In genomic region chr5:74869414-74869813, GRCh38 we compare ENCODE assay signal across 1 cellular context.
A peak's percentile ranks its signal among the peaks of the same experiment; 100 is the strongest.
TF ChIP-seq lines count a peak whose summit lies in the region.
"Not testable (repeated sequence)": the region's sequence is repeated elsewhere in the genome, so short reads cannot be mapped to it uniquely, and the experiment has no call there.

No MANE protein-coding gene starts in this region.

TF ChIP-seq in HepG2, 621 proteins besides CTCF, POLR2A, EP300 and RAD21:
- TF ChIP-seq, protein P1, sequence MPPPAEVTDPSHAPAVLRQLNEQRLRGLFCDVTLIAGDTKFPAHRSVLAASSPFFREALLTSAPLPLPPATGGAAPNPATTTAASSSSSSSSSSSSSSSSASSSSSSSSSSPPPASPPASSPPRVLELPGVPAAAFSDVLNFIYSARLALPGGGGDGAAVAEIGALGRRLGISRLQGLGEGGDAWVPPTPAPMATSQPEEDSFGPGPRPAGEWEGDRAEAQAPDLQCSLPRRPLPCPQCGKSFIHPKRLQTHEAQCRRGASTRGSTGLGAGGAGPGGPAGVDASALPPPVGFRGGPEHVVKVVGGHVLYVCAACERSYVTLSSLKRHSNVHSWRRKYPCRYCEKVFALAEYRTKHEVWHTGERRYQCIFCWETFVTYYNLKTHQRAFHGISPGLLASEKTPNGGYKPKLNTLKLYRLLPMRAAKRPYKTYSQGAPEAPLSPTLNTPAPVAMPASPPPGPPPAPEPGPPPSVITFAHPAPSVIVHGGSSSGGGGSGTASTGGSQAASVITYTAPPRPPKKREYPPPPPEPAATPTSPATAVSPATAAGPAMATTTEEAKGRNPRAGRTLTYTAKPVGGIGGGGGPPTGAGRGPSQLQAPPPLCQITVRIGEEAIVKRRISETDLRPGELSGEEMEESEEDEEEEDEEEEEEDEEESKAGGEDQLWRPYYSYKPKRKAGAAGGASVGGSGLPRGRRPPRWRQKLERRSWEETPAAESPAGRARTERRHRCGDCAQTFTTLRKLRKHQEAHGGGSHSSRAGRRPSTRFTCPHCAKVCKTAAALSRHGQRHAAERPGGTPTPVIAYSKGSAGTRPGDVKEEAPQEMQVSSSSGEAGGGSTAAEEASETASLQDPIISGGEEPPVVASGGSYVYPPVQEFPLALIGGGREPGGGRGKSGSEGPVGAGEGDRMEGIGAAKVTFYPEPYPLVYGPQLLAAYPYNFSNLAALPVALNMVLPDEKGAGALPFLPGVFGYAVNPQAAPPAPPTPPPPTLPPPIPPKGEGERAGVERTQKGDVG (CRISPR knock-in tag; IDR thresholded peaks at IDR 0.05; ENCODE audit: borderline replicate concordance) = peak; percentile 88; the same call in 1 of the 2 replicates
- TF ChIP-seq TP53 (CRISPR knock-in tag; conservative IDR thresholded peaks at IDR 0.05) (peak; percentile 90), ZBTB38 (CRISPR knock-in tag; IDR thresholded peaks at IDR 0.05) (peak; percentile 97), ZNF607 (CRISPR knock-in tag; IDR thresholded peaks at IDR 0.05; ENCODE audit: borderline replicate concordance) (0 out of 2 replicates have a peak, but pooled peaks have one; percentile 25), ZNF501 (CRISPR knock-in tag; IDR thresholded peaks at IDR 0.05) (0 out of 2 replicates have a peak, but pooled peaks have one; percentile 34), ZMYM4 (CRISPR knock-in tag; IDR thresholded peaks at IDR 0.05) (peak; percentile 42; the same call in 1 of the 2 replicates), SOX13 (CRISPR knock-in tag; conservative IDR thresholded peaks at IDR 0.05 in 1 of 2, IDR thresholded peaks at IDR 0.05 in 1 of 2) (0 out of 4 replicates have a peak, but pooled peaks of 1 of the 2 experiments have one; percentile 12), ZNF687 (CRISPR knock-in tag; IDR thresholded peaks at IDR 0.05) (peak; percentile 46)
- TF ChIP-seq, protein P2, sequence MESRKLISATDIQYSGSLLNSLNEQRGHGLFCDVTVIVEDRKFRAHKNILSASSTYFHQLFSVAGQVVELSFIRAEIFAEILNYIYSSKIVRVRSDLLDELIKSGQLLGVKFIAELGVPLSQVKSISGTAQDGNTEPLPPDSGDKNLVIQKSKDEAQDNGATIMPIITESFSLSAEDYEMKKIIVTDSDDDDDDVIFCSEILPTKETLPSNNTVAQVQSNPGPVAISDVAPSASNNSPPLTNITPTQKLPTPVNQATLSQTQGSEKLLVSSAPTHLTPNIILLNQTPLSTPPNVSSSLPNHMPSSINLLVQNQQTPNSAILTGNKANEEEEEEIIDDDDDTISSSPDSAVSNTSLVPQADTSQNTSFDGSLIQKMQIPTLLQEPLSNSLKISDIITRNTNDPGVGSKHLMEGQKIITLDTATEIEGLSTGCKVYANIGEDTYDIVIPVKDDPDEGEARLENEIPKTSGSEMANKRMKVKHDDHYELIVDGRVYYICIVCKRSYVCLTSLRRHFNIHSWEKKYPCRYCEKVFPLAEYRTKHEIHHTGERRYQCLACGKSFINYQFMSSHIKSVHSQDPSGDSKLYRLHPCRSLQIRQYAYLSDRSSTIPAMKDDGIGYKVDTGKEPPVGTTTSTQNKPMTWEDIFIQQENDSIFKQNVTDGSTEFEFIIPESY (CRISPR knock-in tag; IDR thresholded peaks at IDR 0.05) = peak; percentile 74
- not testable (repeated sequence) for TF ChIP-seq SOX13 (IDR thresholded peaks at IDR 0.05)
